24 cellular contexts compared by ENCODE assay signal in the genomic region with DNA sequence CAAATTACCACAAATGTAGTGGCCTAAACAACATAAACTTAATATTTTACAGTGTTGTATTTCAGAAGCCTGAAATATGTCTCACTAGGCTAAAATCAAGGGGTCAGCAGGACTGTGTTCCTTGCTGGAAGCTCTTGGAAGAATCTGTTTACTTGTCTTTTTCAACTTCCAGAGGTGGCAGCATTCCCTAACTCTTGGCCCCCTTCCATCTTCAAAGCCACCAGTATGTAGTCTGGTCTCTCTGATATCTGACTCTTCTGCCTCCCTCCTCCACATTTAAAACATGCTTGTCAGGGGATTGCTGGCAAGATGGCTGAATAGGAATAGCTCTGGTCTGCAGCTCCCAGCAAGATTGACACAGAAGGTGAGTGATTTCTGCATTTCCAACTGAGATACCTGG.
A peak's percentile ranks its signal among the peaks of the same experiment; 100 is the strongest.
DNase-seq lines count a peak whose midpoint lies in the region; ATAC-seq, FAIRE-seq and TF ChIP-seq lines count a peak whose summit lies in the region.
"Had no signal": no experiment of that assay in that cellular context is flagged by ENCODE, and none has a peak within 500 bp of the region (broad histone marks: within the 10 kb centered on the region; RNA-seq: fewer than 3 reads in every experiment).

No MANE protein-coding gene starts in this region.

- H3K27me3 ChIP-seq in BE2C (no peaks in the 10 kb centered on the region), adipocyte (replicated peaks; ENCODE audit: control insufficient read depth, insufficient read depth, low read length) (no peaks in the 10 kb centered on the region), mesenchymal stem cell (ENCODE audit: control insufficient read depth in 1 of 2, insufficient read depth in 1 of 2, low read length in 2 of 2) (no peaks in the 10 kb centered on the region), small intestine (ENCODE audit: control insufficient read depth in 2 of 2, insufficient read depth in 2 of 2, low read length in 2 of 2) (no peaks in the 10 kb centered on the region)
- H3K27me3 ChIP-seq: ovary, sigmoid colon, SJSA1, upper lobe of left lung had no signal

- H3K4me3 ChIP-seq in BE2C (ENCODE audit: low read depth, low read length) (no peak overlapping the region), adipocyte (ENCODE audit: low read length) (no peak overlapping the region), mesenchymal stem cell (ENCODE audit: insufficient read depth in 1 of 2, low read depth in 1 of 2, low read length in 2 of 2) (no peak overlapping the region), small intestine (ENCODE audit: low read depth in 1 of 2, low read length in 2 of 2) (no peak overlapping the region)
- H3K4me3 ChIP-seq: ovary, PC-9, sigmoid colon, SJSA1, upper lobe of left lung had no signal

- peak overlapping the region; percentile 3 to 95 for H2BK12ac ChIP-seq in mesenchymal stem cell (ENCODE audit: low read length in 2 of 2)

- no peak for TF ChIP-seq POLR2A in GM18505 (IDR thresholded peaks at IDR 0.05; ENCODE audit: borderline replicate concordance, extremely low read depth, insufficient read depth, insufficient read length)

- H4K8ac ChIP-seq in mesenchymal stem cell (ENCODE audit: low read length) = peak overlapping the region; percentile 97

- no peak overlapping the region for H2AK5ac ChIP-seq in mesenchymal stem cell (ENCODE audit: low read length, severe bottlenecking)

- no peak overlapping the region for H3K4me2 ChIP-seq in mesenchymal stem cell (ENCODE audit: low read length, poor library complexity, severe bottlenecking)
- H3K4me2 ChIP-seq: PC-9 had no signal

- H3K4me1 ChIP-seq in BE2C = peaks cover 9% of the 10 kb centered on the region
- H3K4me1 ChIP-seq in adipocyte (ENCODE audit: control insufficient read depth, insufficient read depth, low read length) = no peaks in the 10 kb centered on the region
- H3K4me1 ChIP-seq in mesenchymal stem cell (ENCODE audit: control insufficient read depth, insufficient read depth, low read depth, low read length) = peaks cover 2% of the 10 kb centered on the region
- H3K4me1 ChIP-seq in small intestine (ENCODE audit: control insufficient read depth in 2 of 2, insufficient read depth in 1 of 2, low read depth in 1 of 2, low read length in 1 of 2) = no peaks in the 10 kb centered on the region
- H3K4me1 ChIP-seq: sigmoid colon, SJSA1, upper lobe of left lung had no signal

- peak; percentile 27 for DNase-seq in BE2C
- peak; percentile 12 for DNase-seq in HTR-8/SVneo (ENCODE audit: insufficient read length, low spot score)
- DNase-seq in adipocyte (ENCODE audit: low read depth) = peak; percentile 29
- peak; percentile 40 for DNase-seq in mesenchymal stem cell
- no peak for DNase-seq in inferior parietal cortex (ENCODE audit: extremely low spot score)
- no peak for DNase-seq in posterior vena cava (ENCODE audit: low spot score)
- DNase-seq in small intestine = no peak
- DNase-seq: activated CD4-positive, alpha-beta T cell treated with anti-CD3 and anti-CD28 coated beads, Interleukin-2, amount 50 U/mL, for 4 hours; activated naive CD4-positive, alpha-beta T cell treated with anti-CD3 and anti-CD28 coated beads for 36 hours; activated T-cell treated with anti-CD3 and anti-CD28 coated beads for 4 hours; EL; foreskin melanocyte; KBM-7; NCI-H1105; NCI-H774; ovary; sigmoid colon; stimulated activated CD4-positive, alpha-beta T cell treated with anti-CD3 and anti-CD28 coated beads, Interleukin-1b, Interleukin-23, amount 100 ng/mL, for 48 hours; upper lobe of left lung had no signal

- intact Hi-C loops in posterior vena cava (cut with DNase I) = no loop called here

- no peaks in the 10 kb centered on the region; the same call in 1 of the 2 replicates for H3K36me3 ChIP-seq in BE2C
- no peaks in the 10 kb centered on the region for H3K36me3 ChIP-seq in adipocyte (ENCODE audit: control insufficient read depth, insufficient read depth, low read length, severe bottlenecking)
- H3K36me3 ChIP-seq in mesenchymal stem cell (ENCODE audit: control insufficient read depth in 1 of 2, insufficient read depth in 2 of 2, low read depth in 1 of 2, low read length in 2 of 2) = no peaks in the 10 kb centered on the region
- H3K36me3 ChIP-seq in small intestine (ENCODE audit: control insufficient read depth in 2 of 2, insufficient read depth in 2 of 2, low read length in 2 of 2) = no peaks in the 10 kb centered on the region
- H3K36me3 ChIP-seq: ovary, sigmoid colon, SJSA1, upper lobe of left lung had no signal

- H3K9me3 ChIP-seq in BE2C (no peaks in the 10 kb centered on the region; the same call in 1 of the 2 replicates), adipocyte (ENCODE audit: control insufficient read depth, low read length) (no peaks in the 10 kb centered on the region), mesenchymal stem cell (ENCODE audit: control insufficient read depth, low read length) (no peaks in the 10 kb centered on the region), small intestine (ENCODE audit: control insufficient read depth, low read depth) (no peaks in the 10 kb centered on the region)
- H3K9me3 ChIP-seq: ovary, sigmoid colon, upper lobe of left lung had no signal

- peak overlapping the region; percentile 64 for H4K91ac ChIP-seq in mesenchymal stem cell (ENCODE audit: low read length)

- peak overlapping the region; percentile 83 to 92 for H3K18ac ChIP-seq in mesenchymal stem cell (ENCODE audit: low read depth in 1 of 2, low read length in 2 of 2)

- H2BK120ac ChIP-seq in mesenchymal stem cell (ENCODE audit: low read depth, low read length) = no peak overlapping the region

- H2AFZ ChIP-seq in mesenchymal stem cell (ENCODE audit: low read depth, low read length) = no peak overlapping the region
- H2AFZ ChIP-seq: PC-9 had no signal

- H3K4ac ChIP-seq in mesenchymal stem cell (ENCODE audit: low read depth in 1 of 2, low read length in 2 of 2) = peak overlapping the region; percentile 22 to 94

- TF ChIP-seq CTCF in BE2C (IDR thresholded peaks at IDR 0.05; ENCODE audit: low read depth, low read length) = peak; percentile 23; the same call in 1 of the 2 replicates

- H3K27ac ChIP-seq in mesenchymal stem cell (ENCODE audit: low read length, poor library complexity, severe bottlenecking) (no peak overlapping the region), small intestine (ENCODE audit: low read depth in 1 of 2, low read length in 1 of 2) (no peak overlapping the region)
- H3K27ac ChIP-seq: HL-60, ovary, PC-9, sigmoid colon, SJSA1, upper lobe of left lung had no signal

- FAIRE-seq in HTR-8/SVneo (lab: Jason Lieb, UNC) = peak; percentile 33
- no peak for FAIRE-seq in small intestine (lab: Jason Lieb, UNC)

- no peaks in the 10 kb centered on the region for H3K79me1 ChIP-seq in mesenchymal stem cell (replicated peaks; ENCODE audit: low read length, poor library complexity, severe bottlenecking)

- no peak overlapping the region for H2BK15ac ChIP-seq in mesenchymal stem cell (ENCODE audit: low read depth, poor library complexity, severe bottlenecking)

- ATAC-seq in GM18505 (IDR thresholded peaks at IDR 0.05; ENCODE audit: unreplicated experiment) = no peak
- ATAC-seq: left lobe of liver had no signal

- H3K23ac ChIP-seq in mesenchymal stem cell (ENCODE audit: low read length in 2 of 2) = no peak overlapping the region

- no peak overlapping the region for H3K9ac ChIP-seq in adipocyte (ENCODE audit: low read length)
- no peak overlapping the region for H3K9ac ChIP-seq in mesenchymal stem cell (ENCODE audit: low read length)

- no peak overlapping the region for H3K14ac ChIP-seq in mesenchymal stem cell (ENCODE audit: low read length in 2 of 2)

- no peak overlapping the region for H2BK5ac ChIP-seq in mesenchymal stem cell (ENCODE audit: low read depth, low read length, poor library complexity, severe bottlenecking)

Comparison
In these comparisons a context has a peak if more than half of its experiments do, and no peak if none do; other contexts are left out.
1. DNase-seq: peak in BE2C (single experiment), HTR-8/SVneo (single experiment), adipocyte (single experiment) and mesenchymal stem cell (single experiment); none in inferior parietal cortex (single experiment), posterior vena cava (single experiment) and small intestine (single experiment).